ENCODE assay signal across 9 cellular contexts in genomic region chr1:179748772-179749171, GRCh38. TPM values are rescaled to one million over a fixed set of nuclear protein-coding genes. Genes with fewer than 3 reads are reported as not detected.
"Had no signal": no experiment of that assay in that cellular context is flagged by ENCODE, and none has a peak within 500 bp of the region (broad histone marks: within the 10 kb centered on the region; RNA-seq: fewer than 3 reads in every experiment).

No MANE protein-coding gene starts in this region.

- DNase-seq: IMR-90, KBM-7, KG1 had no signal

- H3K4me3 ChIP-seq: K562 had no signal

- ATAC-seq: HepG2, K562 had no signal

- H3K27ac ChIP-seq: HL-60, KMS-11 had no signal

RNA-seq across cellular contexts. Expression of gene FAM163A, which starts 5.7 kb away (rescaled TPM):
- total RNA-seq: HepG2, HT-29, HT1080, IMR-90, K562 had no signal
